Comparison of ENCODE assay signal across 8 cellular contexts in the genomic region with DNA sequence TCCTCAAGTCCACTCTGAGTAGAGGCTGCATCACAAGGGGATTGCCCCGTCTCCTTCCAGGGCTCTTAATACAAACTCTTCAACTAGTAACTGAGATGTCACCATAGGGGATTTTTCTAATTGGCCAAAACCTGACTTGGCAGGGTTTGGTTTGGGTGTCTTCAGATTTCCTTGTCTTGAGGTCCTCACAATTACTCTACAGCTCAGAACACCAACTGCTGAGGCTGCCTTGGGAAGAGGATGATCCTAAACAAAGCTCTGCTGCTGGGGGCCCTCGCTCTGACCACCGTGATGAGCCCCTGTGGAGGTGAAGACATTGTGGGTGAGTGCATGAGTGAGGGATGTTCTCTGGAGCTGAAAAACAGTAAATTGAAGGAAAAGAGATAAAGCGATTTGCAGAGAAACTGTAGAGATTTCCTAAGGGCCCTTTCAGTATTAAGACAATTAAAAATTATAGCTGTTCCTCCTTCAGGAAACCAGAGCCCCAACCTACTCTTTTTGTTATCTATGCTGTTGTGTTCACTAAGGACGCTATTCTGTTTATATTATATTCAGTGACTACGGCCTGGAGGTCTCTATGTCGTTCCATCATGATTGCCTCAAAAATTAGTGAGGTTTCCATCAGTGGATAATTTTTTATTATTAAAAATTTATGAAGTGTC. TPM values are rescaled to one million over a fixed set of nuclear protein-coding genes. Genes with fewer than 3 reads are reported as not detected.
A peak's percentile ranks its signal among the peaks of the same experiment; 100 is the strongest.
DNase-seq lines count a peak whose midpoint lies in the region; ATAC-seq and TF ChIP-seq lines count a peak whose summit lies in the region.

A gene (plus strand): TSS at position 188 of the 662 bp plus-strand sequence. CDS start 53 bp downstream, at position 241.

- H3K4me3 Mint-ChIP-seq in activated T-cell treated with anti-CD3 and anti-CD28 coated beads, Interleukin-2, amount 50 U/mL, for 4 hours = peak within 1 kb of the TSS; percentile 77
- peak within 1 kb of the TSS; percentile 86 for H3K4me3 Mint-ChIP-seq in central memory CD8-positive, alpha-beta T cell
- no peak within 1 kb of the TSS for H3K4me3 Mint-ChIP-seq in activated naive CD4-positive, alpha-beta T cell treated with anti-CD3 and anti-CD28 coated beads, Interleukin-2, amount 10 ng/mL, durations not matched to agents 7 days and 5 days

- in situ Hi-C loops in transverse colon (cut with MboI; ENCODE audit: low pct_ligation_motif_present in 1 of 4, low pct_unique_long_range_greater_than_20kb in 1 of 4, low sequenced_read_pairs in 3 of 4) = loop anchor here in 2 of 4 donors (5.0 kb wide), 1 partner anchor 105 kb away; a partner anchor contains a TSS

- no peak for TF ChIP-seq EP300 in transverse colon (IDR thresholded peaks at IDR 0.05; ENCODE audit: low read depth)

- no peaks in the 10 kb centered on the region for H3K27me3 Mint-ChIP-seq in activated T-cell treated with anti-CD3 and anti-CD28 coated beads, Interleukin-2, amount 50 U/mL, for 4 hours (ENCODE audit: low read depth)
- H3K27me3 Mint-ChIP-seq in central memory CD8-positive, alpha-beta T cell = no peaks in the 10 kb centered on the region
- H3K27me3 Mint-ChIP-seq in activated naive CD4-positive, alpha-beta T cell treated with anti-CD3 and anti-CD28 coated beads, Interleukin-2, amount 10 ng/mL, durations not matched to agents 7 days and 5 days = peaks cover 63% of the 10 kb centered on the region

- peak; percentile 43 to 67 for ATAC-seq in activated T-cell treated with anti-CD3 and anti-CD28 coated beads, Interleukin-2, amount 50 U/mL, for 4 hours
- ATAC-seq in HG03066 (IDR thresholded peaks at IDR 0.05; ENCODE audit: low read depth, unreplicated experiment) = peak; percentile 63
- ATAC-seq in central memory CD8-positive, alpha-beta T cell (replicated peaks; ENCODE audit: extremely low read depth, poor library complexity, severe bottlenecking) = peak; percentile 87

- H3K27ac Mint-ChIP-seq in central memory CD8-positive, alpha-beta T cell (ENCODE audit: low read depth) = peak within 1 kb of the TSS; percentile 95
- H3K27ac Mint-ChIP-seq in activated naive CD4-positive, alpha-beta T cell treated with anti-CD3 and anti-CD28 coated beads, Interleukin-2, amount 10 ng/mL, durations not matched to agents 7 days and 5 days = no peak within 1 kb of the TSS

- no peaks in the 10 kb centered on the region for H3K36me3 Mint-ChIP-seq in activated T-cell treated with anti-CD3 and anti-CD28 coated beads, Interleukin-2, amount 50 U/mL, for 4 hours (ENCODE audit: insufficient read depth)
- H3K36me3 Mint-ChIP-seq in central memory CD8-positive, alpha-beta T cell (ENCODE audit: insufficient read depth) = peaks cover 20% of the 10 kb centered on the region
- H3K36me3 Mint-ChIP-seq in activated naive CD4-positive, alpha-beta T cell treated with anti-CD3 and anti-CD28 coated beads, Interleukin-2, amount 10 ng/mL, durations not matched to agents 7 days and 5 days = no peaks in the 10 kb centered on the region

- H3K27ac ChIP-seq in transverse colon = no peak within 1 kb of the TSS

- peaks cover 25% of the 10 kb centered on the region for H3K4me1 Mint-ChIP-seq in activated T-cell treated with anti-CD3 and anti-CD28 coated beads, Interleukin-2, amount 50 U/mL, for 4 hours (ENCODE audit: low read depth)
- peaks cover 43% of the 10 kb centered on the region for H3K4me1 Mint-ChIP-seq in central memory CD8-positive, alpha-beta T cell
- peaks cover 15% of the 10 kb centered on the region for H3K4me1 Mint-ChIP-seq in activated naive CD4-positive, alpha-beta T cell treated with anti-CD3 and anti-CD28 coated beads, Interleukin-2, amount 10 ng/mL, durations not matched to agents 7 days and 5 days

- no peaks in the 10 kb centered on the region for H3K27me3 ChIP-seq in transverse colon

- CTCF ChIA-PET in activated naive CD4-positive, alpha-beta T cell treated with anti-CD3 and anti-CD28 coated beads, Interleukin-2, amount 10 ng/mL, durations not matched to agents 7 days and 5 days (lab: Charles Lee) = interaction anchor here (1.1 kb wide), 1 partner anchor 149 kb away, joined by 3 read pairs; no protein-coding TSS in a partner anchor

- no peaks in the 10 kb centered on the region for H3K9me3 ChIP-seq in transverse colon

- TF ChIP-seq CTCF in transverse colon (IDR thresholded peaks at IDR 0.05) = no peak

- H3K9me3 Mint-ChIP-seq in activated T-cell treated with anti-CD3 and anti-CD28 coated beads, Interleukin-2, amount 50 U/mL, for 4 hours = no peaks in the 10 kb centered on the region
- no peaks in the 10 kb centered on the region for H3K9me3 Mint-ChIP-seq in central memory CD8-positive, alpha-beta T cell
- no peaks in the 10 kb centered on the region for H3K9me3 Mint-ChIP-seq in activated naive CD4-positive, alpha-beta T cell treated with anti-CD3 and anti-CD28 coated beads, Interleukin-2, amount 10 ng/mL, durations not matched to agents 7 days and 5 days

- DNase-seq in activated T-cell treated with anti-CD3 and anti-CD28 coated beads, Interleukin-2, amount 50 U/mL, for 4 hours = no peak
- no peak for DNase-seq in activated T-cell treated with anti-CD3 and anti-CD28 coated beads, Interleukin-2, amount 50 U/mL, for 1 hour
- peak in 1 of 2 donors; percentile 53 for DNase-seq in central memory CD8-positive, alpha-beta T cell (ENCODE audit: low spot score in 2 of 2)
- DNase-seq in transverse colon (no peak), AG20443 (ENCODE audit: low spot score) (no peak), NCI-H1436 treated with DMSO at 0.1 percent for 48 hours (lab: John Stamatoyannopoulos, UW) (no peak)
- no peak for DNase-seq in activated naive CD4-positive, alpha-beta T cell treated with anti-CD3 and anti-CD28 coated beads, Interleukin-2, amount 10 ng/mL, durations not matched to agents 7 days and 5 days

- H3K36me3 ChIP-seq in transverse colon = no peaks in the 10 kb centered on the region

- 26 to 29% methylated on average over 7 of the region's 7 CpGs for WGBS in transverse colon (ENCODE audit: low coverage in 1 of 2), 2 donors

- TF ChIP-seq POLR2A in transverse colon (IDR thresholded peaks at IDR 0.05) = peak; percentile 38

- intact Hi-C loops in transverse colon (cut with DNase I; ENCODE audit: low total_unique reads) = no loop called here

- H3K4me1 ChIP-seq in transverse colon = no peaks in the 10 kb centered on the region

- H3K4me3 ChIP-seq in transverse colon = no peak within 1 kb of the TSS

RNA-seq across cellular contexts. Expression of the gene that starts here (rescaled TPM):
- 10 to 100 TPM in 1 of 3 donors, 1 to 10 TPM in 2; 6.6 to 13.1 (median 6.7) TPM for total RNA-seq in activated T-cell treated with anti-CD3 and anti-CD28 coated beads, Interleukin-2, amount 50 U/mL, for 4 hours
- total RNA-seq in transverse colon = 1 to 10 TPM in 2 of 4 donors, under 1 TPM in 1, not detected in 1; 0.41 to 4.5 (median 3.2) TPM
